In genomic region chr7:116407165-116407564, GRCh38 we compare ENCODE assay signal across 26 cellular contexts.
"Had no signal": no experiment of that assay in that cellular context is flagged by ENCODE, and none has a peak within 500 bp of the region (broad histone marks: within the 10 kb centered on the region; RNA-seq: fewer than 3 reads in every experiment).

No MANE protein-coding gene starts in this region.

- H3K27me3 ChIP-seq: breast epithelium, pancreas, uterus had no signal

- ATAC-seq: activated CD4-positive, CD25-positive, alpha-beta regulatory T cell treated with anti-CD3 and anti-CD28 coated beads, Interleukin-2, amount 50 U/mL, for 24 hours; activated naive CD8-positive, alpha-beta T cell treated with anti-CD3 and anti-CD28 coated beads, Interleukin-2, amount 50 U/mL, for 24 hours; pancreas; sciatic nerve; stimulated activated effector memory CD8-positive, alpha-beta T cell treated with anti-CD3 and anti-CD28 coated beads, Interleukin-12 subunit alpha, Interleukin-12 subunit beta, amount 100 ng/mL, for 72 hours had no signal

- H3K9me3 ChIP-seq: breast epithelium, esophagus squamous epithelium, left ventricle myocardium inferior, pancreas, prostate gland, thoracic aorta, uterus had no signal

- H3K27ac ChIP-seq: breast epithelium, epithelial cell of prostate, esophagus squamous epithelium, left ventricle myocardium inferior, pancreas, prostate gland, skin epidermis, thoracic aorta, uterus, WERI-Rb-1 had no signal

- H3K36me3 ChIP-seq: breast epithelium, esophagus squamous epithelium, left ventricle myocardium inferior, pancreas, prostate gland, thoracic aorta, uterus, WERI-Rb-1 had no signal

- H3K4me3 ChIP-seq: breast epithelium, esophagus squamous epithelium, left ventricle myocardium inferior, pancreas, prostate gland, skin epidermis, thoracic aorta, uterus had no signal

- H3K4me1 ChIP-seq: breast epithelium, pancreas, prostate gland had no signal

- DNase-seq: activated CD4-positive, alpha-beta memory T cell treated with anti-CD3 and anti-CD28 coated beads, Interleukin-2, amount 10 ng/mL, durations not matched to agents 7 days and 5 days; activated CD4-positive, alpha-beta T cell treated with anti-CD3 and anti-CD28 coated beads, Interleukin-2, amount 10 ng/mL, durations not matched to agents 7 days and 5 days; activated CD8-positive, alpha-beta memory T cell treated with anti-CD3 and anti-CD28 coated beads, Interleukin-2, amount 50 U/mL, for 48 hours; activated naive CD8-positive, alpha-beta T cell treated with anti-CD3 and anti-CD28 coated beads, Interleukin-2, amount 50 U/mL, for 24 hours; activated T-cell treated with anti-CD3 and anti-CD28 coated beads, Interleukin-2, amount 50 U/mL, for 48 hours; amygdala; central memory CD4-positive, alpha-beta T cell; dermis blood vessel endothelial cell; effector CD4-positive, alpha-beta T cell; esophagus squamous epithelium; islet precursor cell; left ventricle myocardium inferior; pancreas; retina; stimulated activated CD4-positive, alpha-beta T cell treated with anti-CD3 and anti-CD28 coated beads, Interleukin-4, amount 100 ng/mL, for 24 hours; T1000; uterus; WERI-Rb-1 had no signal
